In genomic region chr6:36563928-36564284, GRCh38 we compare ENCODE assay signal across 12 cellular contexts. TPM values are rescaled to one million over a fixed set of nuclear protein-coding genes. Genes with fewer than 3 reads are reported as not detected.
DNase-seq lines count a peak whose midpoint lies in the region; ATAC-seq and TF ChIP-seq lines count a peak whose summit lies in the region.
"Had no signal": no experiment of that assay in that cellular context is flagged by ENCODE, and none has a peak within 500 bp of the region (broad histone marks: within the 10 kb centered on the region; RNA-seq: fewer than 3 reads in every experiment).

No MANE protein-coding gene starts in this region.

- no peaks in the 10 kb centered on the region for H3K27me3 Mint-ChIP-seq in activated T-cell treated with anti-CD3 and anti-CD28 coated beads, Interleukin-2, amount 50 U/mL, for 72 hours (ENCODE audit: low read depth)
- H3K27me3 Mint-ChIP-seq in endodermal cell (ENCODE audit: insufficient read depth) (peaks cover 2% of the 10 kb centered on the region), progenitor cell of endocrine pancreas (peaks cover 3% of the 10 kb centered on the region)

- H3K27ac ChIP-seq in endodermal cell (ENCODE audit: low read depth, low read length), result no peak overlapping the region
- H3K27ac ChIP-seq: 22Rv1 had no signal

- H3K4me1 Mint-ChIP-seq in activated T-cell treated with anti-CD3 and anti-CD28 coated beads, Interleukin-2, amount 50 U/mL, for 72 hours (ENCODE audit: low read depth), result no peaks in the 10 kb centered on the region
- H3K4me1 Mint-ChIP-seq in endodermal cell, result peaks cover 29% of the 10 kb centered on the region
- H3K4me1 Mint-ChIP-seq in progenitor cell of endocrine pancreas (ENCODE audit: low read depth), result peaks cover 25% of the 10 kb centered on the region

- no peaks in the 10 kb centered on the region for H3K27me3 ChIP-seq in endodermal cell (ENCODE audit: control insufficient read depth, insufficient read depth, low read length, poor library complexity, severe bottlenecking)

- H3K36me3 ChIP-seq in endodermal cell (ENCODE audit: control insufficient read depth, insufficient read depth, low read length), result no peaks in the 10 kb centered on the region

- peaks cover 6% of the 10 kb centered on the region for H3K4me1 ChIP-seq in endodermal cell (ENCODE audit: control insufficient read depth, insufficient read depth, low read length)

- H3K9ac ChIP-seq in endodermal cell (ENCODE audit: extremely low read depth, low read length, poor library complexity, severe bottlenecking), result peak overlapping the region; percentile 13

- H3K36me3 Mint-ChIP-seq in activated T-cell treated with anti-CD3 and anti-CD28 coated beads, Interleukin-2, amount 50 U/mL, for 72 hours (ENCODE audit: insufficient read depth in 2 of 2), result no peaks in the 10 kb centered on the region
- H3K36me3 Mint-ChIP-seq in endodermal cell (ENCODE audit: low read depth) (no peaks in the 10 kb centered on the region), progenitor cell of endocrine pancreas (ENCODE audit: insufficient read depth) (no peaks in the 10 kb centered on the region)

- DNase-seq in activated T-cell treated with anti-CD3 and anti-CD28 coated beads, Interleukin-2, amount 50 U/mL, for 72 hours, result no peak
- DNase-seq in activated T-cell treated with anti-CD3 and anti-CD28 coated beads, Interleukin-2, amount 50 U/mL, for 1 hour, result no peak
- DNase-seq in endodermal cell (no peak), progenitor cell of endocrine pancreas (ENCODE audit: low spot score, unreplicated experiment) (no peak), HK-2 (ENCODE audit: unreplicated experiment) (no peak), GOT3 (lab: John Stamatoyannopoulos, UW) (no peak)
- DNase-seq: CD4-positive, CD25-positive, alpha-beta regulatory T cell; DMS53; GF-D8; H7 had no signal

- no peak overlapping the region for H3K4me3 Mint-ChIP-seq in activated T-cell treated with anti-CD3 and anti-CD28 coated beads, Interleukin-2, amount 50 U/mL, for 72 hours
- H3K4me3 Mint-ChIP-seq in endodermal cell (no peak overlapping the region), progenitor cell of endocrine pancreas (ENCODE audit: low read depth) (no peak overlapping the region)
- H3K4me3 Mint-ChIP-seq: CD4-positive, CD25-positive, alpha-beta regulatory T cell had no signal

- TF ChIP-seq CTCF in endodermal cell (conservative IDR thresholded peaks at IDR 0.05), result no peak
- TF ChIP-seq CTCF in progenitor cell of endocrine pancreas (IDR thresholded peaks at IDR 0.05; ENCODE audit: unreplicated experiment), result no peak

- peak overlapping the region; percentile 16 for H3K27ac Mint-ChIP-seq in activated T-cell treated with anti-CD3 and anti-CD28 coated beads, Interleukin-2, amount 50 U/mL, for 72 hours
- peak overlapping the region; percentile 93 for H3K27ac Mint-ChIP-seq in endodermal cell
- peak overlapping the region; percentile 17 for H3K27ac Mint-ChIP-seq in progenitor cell of endocrine pancreas

- 83 to 86% methylated on average over 1 to 4 of the region's 4 CpGs for WGBS in endodermal cell (ENCODE audit: insufficient coverage in 1 of 2, insufficient read length in 1 of 2), 2 experiments

- ATAC-seq in activated T-cell treated with anti-CD3 and anti-CD28 coated beads, Interleukin-2, amount 50 U/mL, for 72 hours (replicated peaks in 1 of 2), result no peak
- ATAC-seq in GM19395 (IDR thresholded peaks at IDR 0.05; ENCODE audit: unreplicated experiment), result no peak

- H3K9me3 ChIP-seq in endodermal cell (ENCODE audit: control insufficient read depth, low read length), result no peaks in the 10 kb centered on the region

- no peak overlapping the region for H3K4me3 ChIP-seq in endodermal cell (ENCODE audit: low read length)

- H3K9me3 Mint-ChIP-seq in activated T-cell treated with anti-CD3 and anti-CD28 coated beads, Interleukin-2, amount 50 U/mL, for 72 hours, result no peaks in the 10 kb centered on the region
- H3K9me3 Mint-ChIP-seq in endodermal cell (no peaks in the 10 kb centered on the region), progenitor cell of endocrine pancreas (ENCODE audit: low read depth) (no peaks in the 10 kb centered on the region)

RNA-seq across cellular contexts. Expression of gene STK38, which starts 16.6 kb away (rescaled TPM):
- 10 to 100 TPM; 30.7 to 34.4 TPM for total RNA-seq in activated T-cell treated with anti-CD3 and anti-CD28 coated beads, Interleukin-2, amount 50 U/mL, for 72 hours
- total RNA-seq in endodermal cell, result 10 to 100 TPM; 35.2 to 38.3 TPM
- polyA plus RNA-seq in endodermal cell (2013, experiment 1 of 2), result 29.6 TPM
- polyA plus RNA-seq in endodermal cell (2013, experiment 2 of 2), result 28.6 TPM
- total RNA-seq in progenitor cell of endocrine pancreas, result 46.9 and 47.2 TPM in 2 replicates

RNA-seq across cellular contexts. Expression of gene SRSF3, which starts 30.3 kb away (rescaled TPM):
- total RNA-seq in activated T-cell treated with anti-CD3 and anti-CD28 coated beads, Interleukin-2, amount 50 U/mL, for 72 hours, result 100 to 1,000 TPM; 409 to 541 TPM
- 100 to 1,000 TPM; 493 to 536 TPM for total RNA-seq in endodermal cell
- 582 TPM for polyA plus RNA-seq in endodermal cell (2013, experiment 1 of 2)
- 506 TPM for polyA plus RNA-seq in endodermal cell (2013, experiment 2 of 2)
- total RNA-seq in progenitor cell of endocrine pancreas, result 427 and 442 TPM in 2 replicates

Comparison
In these comparisons a context has a peak if more than half of its experiments do, and no peak if none do; other contexts are left out.
1. H3K27ac Mint-ChIP-seq: peak in every context shown above with its lines; median percentile 93 in endodermal cell; 17 in progenitor cell of endocrine pancreas; 16 in activated T-cell treated with anti-CD3 and anti-CD28 coated beads, Interleukin-2, amount 50 U/mL, for 72 hours.